21 cellular contexts compared by ENCODE assay signal in the genomic region with DNA sequence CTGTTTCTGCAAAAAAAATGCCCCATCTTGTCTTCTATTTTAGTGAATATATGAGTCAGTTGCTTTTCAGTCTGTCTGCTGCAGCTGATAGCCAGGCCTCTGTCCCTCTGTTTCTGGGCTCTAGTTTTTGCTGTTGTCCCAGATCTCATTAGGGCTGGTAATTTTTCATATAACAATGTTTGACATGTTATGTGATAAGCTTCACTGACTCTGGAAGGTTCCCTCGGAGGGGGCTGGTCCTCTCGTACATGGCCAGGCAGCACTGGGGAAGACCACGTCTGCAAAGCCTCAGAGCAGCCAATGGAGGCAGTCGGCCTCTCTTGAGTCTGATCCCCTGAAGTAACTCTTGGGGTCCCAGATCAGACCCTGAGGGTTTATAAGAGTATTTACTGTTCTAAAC.
"Had no signal": no experiment of that assay in that cellular context is flagged by ENCODE, and none has a peak within 500 bp of the region (broad histone marks: within the 10 kb centered on the region; RNA-seq: fewer than 3 reads in every experiment).

No MANE protein-coding gene starts in this region.

- H3K27ac ChIP-seq: foreskin keratinocyte, neutrophil, ovary, prostate gland, spleen, testis had no signal

- H3K27me3 ChIP-seq: esophagus squamous epithelium, foreskin keratinocyte, neutrophil, ovary, testis, transverse colon had no signal

- H3K27ac Mint-ChIP-seq: immature natural killer cell; naive thymus-derived CD4-positive, alpha-beta T cell; stimulated activated naive B cell treated with anti-CD40 and anti-IgM and Interleukin-4, amounts not matched to agents 10 μg/mL and 1 μg/mL and 100 μg/mL, for 72 hours had no signal

- H3K36me3 ChIP-seq: esophagus squamous epithelium, neutrophil, ovary, prostate gland, spleen, transverse colon had no signal

- H3K4me3 ChIP-seq: esophagus squamous epithelium, ovary, prostate gland, spleen, testis, transverse colon had no signal

- H3K4me1 ChIP-seq: foreskin keratinocyte, prostate gland, spleen, testis, transverse colon had no signal

- H3K9me3 Mint-ChIP-seq: stimulated activated naive CD8-positive, alpha-beta T cell treated with anti-CD3 and anti-CD28 coated beads, Interleukin-15, amount 100 ng/mL, for 72 hours had no signal

- FAIRE-seq: colon, keratinocyte had no signal

- H3K27me3 Mint-ChIP-seq: stimulated activated naive B cell treated with anti-CD40 and anti-IgM and Interleukin-4, amounts not matched to agents 10 μg/mL and 1 μg/mL and 100 μg/mL, for 72 hours had no signal

- H3K4me3 Mint-ChIP-seq: immature natural killer cell; naive thymus-derived CD4-positive, alpha-beta T cell; stimulated activated naive B cell treated with anti-CD40 and anti-IgM and Interleukin-4, amounts not matched to agents 10 μg/mL and 1 μg/mL and 100 μg/mL, for 72 hours; stimulated activated naive CD8-positive, alpha-beta T cell treated with anti-CD3 and anti-CD28 coated beads, Interleukin-15, amount 100 ng/mL, for 72 hours had no signal

- H3K9me3 ChIP-seq: esophagus squamous epithelium, ovary, prostate gland, testis, transverse colon had no signal

- DNase-seq: dermis blood vessel endothelial cell; esophagus squamous epithelium; foreskin keratinocyte; immature natural killer cell; left colon; mammary epithelial cell; naive thymus-derived CD4-positive, alpha-beta T cell; ovary; spleen; stimulated activated CD4-positive, alpha-beta T cell treated with anti-CD3 and anti-CD28 coated beads, Interleukin-15, amount 100 ng/mL, for 24 hours; stimulated activated CD4-positive, alpha-beta T cell treated with anti-CD3 and anti-CD28 coated beads, Interleukin-1b, Interleukin-23, amount 100 ng/mL, for 48 hours; stimulated activated CD4-positive, alpha-beta T cell treated with anti-CD3 and anti-CD28 coated beads, Interleukin-4, amount 100 ng/mL, for 4 hours; stimulated activated naive B cell treated with anti-CD40 and anti-IgM and Interleukin-4, amounts not matched to agents 10 μg/mL and 1 μg/mL and 100 μg/mL, for 72 hours; stimulated activated naive CD8-positive, alpha-beta T cell treated with anti-CD3 and anti-CD28 coated beads, Interleukin-15, amount 100 ng/mL, for 72 hours; testis; transverse colon had no signal

- ATAC-seq: foreskin keratinocyte; left colon; naive thymus-derived CD4-positive, alpha-beta T cell; sciatic nerve; stimulated activated naive B cell treated with anti-CD40 and anti-IgM and Interleukin-4, amounts not matched to agents 10 μg/mL and 1 μg/mL and 100 μg/mL, for 72 hours; stimulated activated naive CD8-positive, alpha-beta T cell treated with anti-CD3 and anti-CD28 coated beads, Interleukin-15, amount 100 ng/mL, for 72 hours had no signal

- H3K36me3 Mint-ChIP-seq: immature natural killer cell; naive thymus-derived CD4-positive, alpha-beta T cell; stimulated activated naive B cell treated with anti-CD40 and anti-IgM and Interleukin-4, amounts not matched to agents 10 μg/mL and 1 μg/mL and 100 μg/mL, for 72 hours had no signal

- H3K4me1 Mint-ChIP-seq: immature natural killer cell; naive thymus-derived CD4-positive, alpha-beta T cell; stimulated activated naive B cell treated with anti-CD40 and anti-IgM and Interleukin-4, amounts not matched to agents 10 μg/mL and 1 μg/mL and 100 μg/mL, for 72 hours; stimulated activated naive CD8-positive, alpha-beta T cell treated with anti-CD3 and anti-CD28 coated beads, Interleukin-15, amount 100 ng/mL, for 72 hours had no signal
